In the genomic region with DNA sequence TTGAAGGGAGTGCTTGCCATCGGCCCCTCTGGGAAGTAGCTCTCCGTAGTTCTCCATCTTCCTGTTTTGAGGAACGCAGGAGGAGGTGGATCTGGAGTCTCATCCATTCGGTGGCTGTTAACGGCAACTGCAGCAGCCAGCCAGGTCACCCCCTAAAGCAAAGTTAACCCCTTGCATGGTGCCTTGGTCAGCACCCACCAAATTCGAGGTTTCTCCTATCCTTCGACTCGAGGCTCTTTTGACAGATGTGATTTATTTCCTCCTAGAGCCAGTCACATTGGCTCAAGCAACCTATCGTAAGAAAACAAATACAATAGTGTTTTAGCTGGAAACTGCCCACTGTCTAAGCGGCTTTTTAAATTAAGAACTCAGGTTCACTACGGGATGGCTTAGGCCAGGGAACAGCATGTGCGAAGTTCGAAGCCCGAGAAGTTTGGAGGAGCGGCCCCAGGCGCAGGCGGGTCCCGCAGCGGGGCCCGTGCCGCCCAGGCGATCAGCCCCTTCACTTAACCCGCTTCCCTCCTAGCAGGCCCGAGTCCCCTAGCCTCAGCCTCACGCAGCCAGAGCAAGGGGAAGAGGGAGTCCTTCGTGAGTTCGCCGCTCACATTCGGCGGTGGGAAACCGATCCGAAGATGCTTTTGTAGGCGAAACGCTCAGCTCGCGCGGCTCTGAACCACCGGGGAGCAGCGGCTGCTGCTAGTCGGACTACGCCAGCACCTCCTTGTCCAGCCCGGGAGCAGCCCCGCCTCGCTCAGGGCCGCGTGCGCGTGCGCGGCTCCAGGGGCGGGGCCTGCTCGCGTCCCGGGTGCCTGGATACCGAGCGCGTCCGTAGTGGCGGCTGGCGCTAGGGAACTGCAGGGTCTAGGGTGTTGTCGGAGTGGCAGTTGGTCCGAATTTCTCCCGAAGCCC, we compare ENCODE assay signal across 8 cellular contexts. TPM values are rescaled to one million over a fixed set of nuclear protein-coding genes. Genes with fewer than 3 reads are reported as not detected.
DNase-seq lines count a peak whose midpoint lies in the region; ATAC-seq and TF ChIP-seq lines count a peak whose summit lies in the region.

Gene ROPN1L (plus strand): TSS at position 797 of the 909 bp plus-strand sequence. CDS start 289 bp downstream, outside the sequence.

- no peaks in the 10 kb centered on the region for H3K36me3 ChIP-seq in prostate gland

- no peaks in the 10 kb centered on the region for H3K4me1 ChIP-seq in prostate gland (replicated peaks)

- H3K4me3 Mint-ChIP-seq in T-helper 1 cell treated with Interleukin-12 subunit alpha and Interleukin-12 subunit beta and Interleukin-4 antibody, amounts not matched to agents 30 μg/mL and 1 μg/mL, for 36 hours = peak within 1 kb of the TSS; percentile 82

- peaks cover 14% of the 10 kb centered on the region for H3K9me3 Mint-ChIP-seq in T-helper 1 cell treated with Interleukin-12 subunit alpha and Interleukin-12 subunit beta and Interleukin-4 antibody, amounts not matched to agents 30 μg/mL and 1 μg/mL, for 36 hours

- H3K4me1 Mint-ChIP-seq in T-helper 1 cell treated with Interleukin-12 subunit alpha and Interleukin-12 subunit beta and Interleukin-4 antibody, amounts not matched to agents 30 μg/mL and 1 μg/mL, for 36 hours (ENCODE audit: low read depth) = peaks cover 30% of the 10 kb centered on the region

- in situ Hi-C loops in GM13976 (cut with MboI; ENCODE audit: low sequenced_read_pairs, unreplicated experiment) = no loop called here

- peak within 1 kb of the TSS; percentile 61 to 78 for H3K27ac ChIP-seq in prostate gland

- H3K9me3 ChIP-seq in prostate gland = no peaks in the 10 kb centered on the region

- no peak for TF ChIP-seq CTCF in GM13976 (IDR thresholded peaks at IDR 0.05; ENCODE audit: borderline replicate concordance, control extremely low read depth, extremely low read depth, insufficient read depth, missing control alignments)
- peak in 1 of 4 experiments; percentile 29 for TF ChIP-seq CTCF in prostate gland (IDR thresholded peaks at IDR 0.05)

- ATAC-seq in HG02798 (IDR thresholded peaks at IDR 0.05; ENCODE audit: poor library complexity, unreplicated experiment) (peak; percentile 99), left ventricle myocardium superior (peak; percentile 99)

- no peak within 1 kb of the TSS for H3K27ac Mint-ChIP-seq in T-helper 1 cell treated with Interleukin-12 subunit alpha and Interleukin-12 subunit beta and Interleukin-4 antibody, amounts not matched to agents 30 μg/mL and 1 μg/mL, for 36 hours

- intact Hi-C loops in left ventricle myocardium superior (cut with micrococcal nuclease) = no loop called here
- intact Hi-C loops in prostate gland (cut with DNase I) = loop anchor here (5.0 kb wide), 1 partner anchor 159 kb away; no protein-coding TSS in a partner anchor

- under 1% methylated on average over 61 of the region's 63 CpGs for WGBS in prostate gland

- TF ChIP-seq POLR2A in prostate gland (IDR thresholded peaks at IDR 0.05) = peak; percentile 83

- H3K4me3 ChIP-seq in prostate gland = peak within 1 kb of the TSS; percentile 47 to 54

- peak; percentile 98 for DNase-seq in GM13976 (ENCODE audit: low spot score)
- DNase-seq in NCI-H1417 (lab: John Stamatoyannopoulos, UW) = peak; percentile 91 to 96 (median 96)
- peak; percentile 24 to 92 (median 80) for DNase-seq in amygdala (lab: John Stamatoyannopoulos, UW)
- peak; percentile 92 for DNase-seq in left ventricle myocardium superior
- DNase-seq in prostate gland (ENCODE audit: low spot score) = peak; percentile 84
- peak; percentile 86 for DNase-seq in ureter (ENCODE audit: low spot score)

- H3K27me3 ChIP-seq in prostate gland (replicated peaks; ENCODE audit: insufficient read depth) = no peaks in the 10 kb centered on the region

- peaks cover 4% of the 10 kb centered on the region for H3K27me3 Mint-ChIP-seq in T-helper 1 cell treated with Interleukin-12 subunit alpha and Interleukin-12 subunit beta and Interleukin-4 antibody, amounts not matched to agents 30 μg/mL and 1 μg/mL, for 36 hours (ENCODE audit: low read depth)

- peaks cover 24% of the 10 kb centered on the region for H3K36me3 Mint-ChIP-seq in T-helper 1 cell treated with Interleukin-12 subunit alpha and Interleukin-12 subunit beta and Interleukin-4 antibody, amounts not matched to agents 30 μg/mL and 1 μg/mL, for 36 hours (ENCODE audit: low read depth)

RNA-seq across cellular contexts. Expression of gene ROPN1L, which starts in this region (rescaled TPM):
- total RNA-seq in left ventricle myocardium superior (0.20 TPM), prostate gland (10 to 100 TPM in 1 of 2 donors, not detected in 1; 34.9 TPM), ureter (not detected)

Comparison
In these comparisons a context has a peak if more than half of its experiments do, and no peak if none do; other contexts are left out.
1. Peak in every context shown above with its lines: DNase-seq, ATAC-seq, H3K4me3 ChIP-seq and H3K27ac ChIP-seq.
2. Peak in DNase-seq and ATAC-seq in left ventricle myocardium superior; RNA of the gene not detected or under 1 TPM.
3. Peak in DNase-seq in ureter; RNA of the gene not detected or under 1 TPM.